28 cellular contexts compared by ENCODE assay signal in the genomic region with DNA sequence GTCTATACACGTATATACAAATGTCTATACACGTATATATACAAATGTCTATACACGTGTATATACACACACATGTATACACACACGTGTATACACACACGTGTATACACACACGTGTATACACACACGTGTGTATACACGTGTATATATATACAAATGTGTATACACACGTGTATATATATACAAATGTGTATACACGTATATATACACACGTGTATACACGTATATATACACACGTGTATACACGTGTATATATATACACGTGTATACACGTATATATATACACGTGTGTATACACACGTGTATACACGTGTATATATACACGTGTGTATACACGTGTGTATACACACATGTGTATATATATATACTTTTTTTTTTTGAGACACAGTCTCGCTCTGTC.
"Had no signal": no experiment of that assay in that cellular context is flagged by ENCODE, and none has a peak within 500 bp of the region (broad histone marks: within the 10 kb centered on the region; RNA-seq: fewer than 3 reads in every experiment).

No MANE protein-coding gene starts in this region.

- H3K36me3 ChIP-seq: colonic mucosa, esophagus muscularis mucosa, esophagus squamous epithelium, gastrocnemius medialis, gastroesophageal sphincter, heart left ventricle, heart right ventricle had no signal

- H3K27me3 ChIP-seq: colonic mucosa, dorsolateral prefrontal cortex, esophagus muscularis mucosa, esophagus squamous epithelium, foreskin keratinocyte, gastrocnemius medialis, gastroesophageal sphincter, heart left ventricle, heart right ventricle had no signal

- H3K9me3 ChIP-seq: colonic mucosa, esophagus muscularis mucosa, esophagus squamous epithelium, gastrocnemius medialis, gastroesophageal sphincter, heart left ventricle, heart right ventricle had no signal

- FAIRE-seq: colon, endometrium, endothelial cell of umbilical vein, frontal cortex had no signal

- H3K27ac ChIP-seq: colonic mucosa, coronary artery, dorsolateral prefrontal cortex, epithelial cell of prostate, esophagus muscularis mucosa, esophagus squamous epithelium, foreskin keratinocyte, gastrocnemius medialis, gastroesophageal sphincter, heart left ventricle, heart right ventricle had no signal

- ATAC-seq: effector memory CD8-positive, alpha-beta T cell; esophagus mucosa; foreskin keratinocyte; gastrocnemius medialis; gastroesophageal sphincter; heart left ventricle; heart right ventricle had no signal

- H3K4me1 ChIP-seq: colonic mucosa, esophagus muscularis mucosa, esophagus squamous epithelium, foreskin keratinocyte, gastrocnemius medialis, gastroesophageal sphincter, heart left ventricle, heart right ventricle had no signal

- DNase-seq: colonic mucosa; cortex of kidney; dermis blood vessel endothelial cell; effector CD4-positive, alpha-beta T cell; effector CD8-positive, alpha-beta T cell; effector memory CD4-positive, alpha-beta T cell; effector memory CD8-positive, alpha-beta T cell; endodermal cell; erythroblast; esophagus squamous epithelium; foreskin fibroblast; foreskin keratinocyte; foreskin melanocyte; gastrocnemius medialis; glutamatergic neuron; head of caudate nucleus; heart left ventricle; heart right ventricle had no signal

- H3K4me3 ChIP-seq: colonic mucosa, coronary artery, dorsolateral prefrontal cortex, esophagus muscularis mucosa, esophagus squamous epithelium, gastrocnemius medialis, gastroesophageal sphincter, heart left ventricle, heart right ventricle had no signal
